Comparison of ENCODE assay signal across 31 cellular contexts in the genomic region with DNA sequence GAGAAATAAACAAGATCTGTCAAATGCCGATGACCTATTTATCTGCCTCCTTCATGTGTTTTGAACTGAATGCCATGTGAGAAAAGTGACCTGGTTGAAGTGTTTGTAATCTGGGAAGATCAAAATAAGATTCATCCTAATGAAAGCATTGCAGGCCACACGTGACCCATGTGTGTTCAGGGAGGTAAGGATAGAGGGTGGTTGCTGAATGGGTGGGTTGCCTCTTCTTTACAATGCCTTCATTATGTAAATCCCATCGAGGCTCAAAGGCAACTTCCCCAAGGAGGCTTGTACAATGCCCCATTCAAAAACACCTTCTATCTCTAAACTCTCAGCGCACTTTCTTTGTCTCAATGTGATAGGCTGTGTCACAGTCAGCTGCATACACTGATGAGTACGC.
"Had no signal": no experiment of that assay in that cellular context is flagged by ENCODE, and none has a peak within 500 bp of the region (broad histone marks: within the 10 kb centered on the region; RNA-seq: fewer than 3 reads in every experiment).

No MANE protein-coding gene starts in this region.

- H3K4me3 ChIP-seq: ovary, psoas muscle, skin epidermis, smooth muscle cell, spleen, suprapubic skin, testis, tibial artery, transverse colon, upper lobe of right lung, uterus had no signal

- H3K27ac Mint-ChIP-seq: naive thymus-derived CD4-positive, alpha-beta T cell; natural killer cell; nephron; progenitor cell of endocrine pancreas; stimulated activated memory B cell treated with anti-CD40 and anti-IgM and Interleukin-4, amounts not matched to agents 10 μg/mL and 1 μg/mL and 100 μg/mL, for 72 hours; stimulated activated naive CD8-positive, alpha-beta T cell treated with anti-CD3 and anti-CD28 coated beads, Interleukin-15, amount 100 ng/mL, for 72 hours; type B pancreatic cell had no signal

- H2AFZ ChIP-seq: parathyroid adenoma had no signal

- H3K36me3 Mint-ChIP-seq: naive thymus-derived CD4-positive, alpha-beta T cell; natural killer cell; stimulated activated memory B cell treated with anti-CD40 and anti-IgM and Interleukin-4, amounts not matched to agents 10 μg/mL and 1 μg/mL and 100 μg/mL, for 72 hours; type B pancreatic cell had no signal

- H3K4me1 Mint-ChIP-seq: naive thymus-derived CD4-positive, alpha-beta T cell; stimulated activated memory B cell treated with anti-CD40 and anti-IgM and Interleukin-4, amounts not matched to agents 10 μg/mL and 1 μg/mL and 100 μg/mL, for 72 hours; stimulated activated naive CD8-positive, alpha-beta T cell treated with anti-CD3 and anti-CD28 coated beads, Interleukin-15, amount 100 ng/mL, for 72 hours had no signal

- H3K36me3 ChIP-seq: ovary, spleen, suprapubic skin, tibial artery, transverse colon, upper lobe of right lung, uterus had no signal

- H3K4me1 ChIP-seq: parathyroid adenoma, psoas muscle, spleen, testis, tibial artery, transverse colon, upper lobe of right lung, uterus had no signal

- H3K4me3 Mint-ChIP-seq: naive thymus-derived CD4-positive, alpha-beta T cell; natural killer cell; nephron; stimulated activated memory B cell treated with anti-CD40 and anti-IgM and Interleukin-4, amounts not matched to agents 10 μg/mL and 1 μg/mL and 100 μg/mL, for 72 hours; stimulated activated naive CD8-positive, alpha-beta T cell treated with anti-CD3 and anti-CD28 coated beads, Interleukin-15, amount 100 ng/mL, for 72 hours; type B pancreatic cell had no signal

- H3K9me3 Mint-ChIP-seq: naive thymus-derived CD4-positive, alpha-beta T cell; natural killer cell; nephron; stimulated activated memory B cell treated with anti-CD40 and anti-IgM and Interleukin-4, amounts not matched to agents 10 μg/mL and 1 μg/mL and 100 μg/mL, for 72 hours; stimulated activated naive CD8-positive, alpha-beta T cell treated with anti-CD3 and anti-CD28 coated beads, Interleukin-15, amount 100 ng/mL, for 72 hours; type B pancreatic cell had no signal

- H3K9me3 ChIP-seq: ovary, psoas muscle, spleen, suprapubic skin, testis, tibial artery, transverse colon, upper lobe of right lung, uterus had no signal

- H3K9ac ChIP-seq: parathyroid adenoma had no signal

- H3K27me3 ChIP-seq: ovary, spleen, suprapubic skin, testis, tibial artery, transverse colon, upper lobe of right lung, uterus had no signal

- ATAC-seq: naive thymus-derived CD4-positive, alpha-beta T cell; natural killer cell; psoas muscle; right cardiac atrium; sciatic nerve; stimulated activated memory B cell treated with anti-CD40 and anti-IgM and Interleukin-4, amounts not matched to agents 10 μg/mL and 1 μg/mL and 100 μg/mL, for 72 hours; stimulated activated naive CD8-positive, alpha-beta T cell treated with anti-CD3 and anti-CD28 coated beads, Interleukin-15, amount 100 ng/mL, for 72 hours; stimulated activated naive CD8-positive, alpha-beta T cell treated with anti-CD3 and anti-CD28 coated beads, Interleukin-15, Interleukin-2, amounts not matched to agents 100 U/mL and 50 U/mL, for 24 hours; upper lobe of right lung had no signal

- H3K27ac ChIP-seq: ovary, parathyroid adenoma, psoas muscle, skin epidermis, spleen, suprapubic skin, testis, tibial artery, transverse colon, upper lobe of right lung, uterus had no signal

- H3K4me2 ChIP-seq: smooth muscle cell had no signal

- DNase-seq: naive thymus-derived CD4-positive, alpha-beta T cell; natural killer cell; occipital lobe; ovary; posterior cingulate gyrus; psoas muscle; spleen; stimulated activated CD4-positive, alpha-beta T cell treated with anti-CD3 and anti-CD28 coated beads, Interleukin-12 subunit alpha, Interleukin-12 subunit beta, amount 100 ng/mL, for 4 hours; stimulated activated CD4-positive, alpha-beta T cell treated with anti-CD3 and anti-CD28 coated beads, Interleukin-1b, Interleukin-23, amount 100 ng/mL, for 48 hours; stimulated activated CD4-positive, alpha-beta T cell treated with anti-CD3 and anti-CD28 coated beads, Interleukin-4, amount 100 ng/mL, for 1 hour; stimulated activated CD4-positive, alpha-beta T cell treated with anti-CD3 and anti-CD28 coated beads, Interleukin-4, amount 100 ng/mL, for 4 hours; stimulated activated CD8-positive, alpha-beta memory T cell treated with anti-CD3 and anti-CD28 coated beads, Interleukin-4, amount 100 ng/mL, for 48 hours; stimulated activated naive CD4-positive, alpha-beta T cell; stimulated activated naive CD8-positive, alpha-beta T cell treated with anti-CD3 and anti-CD28 coated beads, Interleukin-15, amount 100 ng/mL, for 72 hours; stimulated activated naive CD8-positive, alpha-beta T cell treated with anti-CD3 and anti-CD28 coated beads, Interleukin-15, Interleukin-2, amounts not matched to agents 100 U/mL and 50 U/mL, for 24 hours; substantia nigra; testis; tibial artery; transverse colon; upper lobe of right lung; uterus had no signal

- H3K27me3 Mint-ChIP-seq: progenitor cell of endocrine pancreas, type B pancreatic cell had no signal

- H3K79me2 ChIP-seq: parathyroid adenoma had no signal
